18 cellular contexts compared by ENCODE assay signal in the genomic region with DNA sequence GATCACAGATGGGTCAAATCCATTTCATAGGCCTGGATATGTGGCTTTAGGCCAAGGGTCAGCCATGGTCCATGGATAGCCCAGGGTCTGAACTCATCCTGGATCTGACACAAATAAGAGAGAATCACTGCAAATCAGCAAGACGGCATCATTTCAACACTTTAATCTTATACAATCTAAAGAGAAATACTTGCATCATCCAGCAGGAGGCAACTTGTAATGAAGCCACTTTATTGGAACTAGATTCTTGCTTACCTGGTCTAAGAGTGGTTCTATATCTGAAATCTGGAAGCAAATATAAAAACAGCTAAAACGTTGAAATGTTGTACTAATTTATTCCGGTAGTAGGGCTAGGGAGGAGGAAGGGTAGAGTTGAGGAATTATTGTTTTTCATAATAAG.
A peak's percentile ranks its signal among the peaks of the same experiment; 100 is the strongest.
DNase-seq lines count a peak whose midpoint lies in the region; ATAC-seq, FAIRE-seq and TF ChIP-seq lines count a peak whose summit lies in the region.
"Had no signal": no experiment of that assay in that cellular context is flagged by ENCODE, and none has a peak within 500 bp of the region (broad histone marks: within the 10 kb centered on the region; RNA-seq: fewer than 3 reads in every experiment).

No MANE protein-coding gene starts in this region.

- ATAC-seq in DND-41 (ENCODE audit: insufficient read depth, low read depth) (no peak), HG03135 (IDR thresholded peaks at IDR 0.05; ENCODE audit: unreplicated experiment) (no peak)
- ATAC-seq: HCT116, K562 had no signal

- H3K27ac Mint-ChIP-seq in chondrocyte (ENCODE audit: unreplicated experiment) (no peak overlapping the region), mesothelial cell of epicardium (no peak overlapping the region)
- H3K27ac Mint-ChIP-seq: B cell; CD4-positive, alpha-beta T cell; T-helper 1 cell treated with Interleukin-12 subunit alpha and Interleukin-12 subunit beta and Interleukin-4 antibody, amounts not matched to agents 30 μg/mL and 1 μg/mL, for 36 hours had no signal

- H3K4me3 Mint-ChIP-seq in chondrocyte (ENCODE audit: unreplicated experiment) (no peak overlapping the region), mesothelial cell of epicardium (no peak overlapping the region)
- H3K4me3 Mint-ChIP-seq: B cell; CD4-positive, alpha-beta T cell; T-helper 1 cell treated with Interleukin-12 subunit alpha and Interleukin-12 subunit beta and Interleukin-4 antibody, amounts not matched to agents 30 μg/mL and 1 μg/mL, for 36 hours had no signal

- H3K27me3 Mint-ChIP-seq in chondrocyte (ENCODE audit: low read depth) (peaks cover 11% of the 10 kb centered on the region), mesothelial cell of epicardium (ENCODE audit: low read depth) (no peaks in the 10 kb centered on the region)
- H3K27me3 Mint-ChIP-seq: B cell; CD4-positive, alpha-beta T cell had no signal

- H3K36me3 Mint-ChIP-seq in chondrocyte (ENCODE audit: low read depth) (no peaks in the 10 kb centered on the region), mesothelial cell of epicardium (no peaks in the 10 kb centered on the region)

- no peak for FAIRE-seq in HTR-8/SVneo (lab: Jason Lieb, UNC)
- FAIRE-seq: K562, RCC 7860 had no signal

- WGBS in transverse colon (ENCODE audit: low coverage in 1 of 2), 2 donors, result 89 to 93% methylated on average over 2 to 3 of the region's 3 CpGs

- H3K4me1 Mint-ChIP-seq in chondrocyte (ENCODE audit: low read depth), result no peaks in the 10 kb centered on the region
- peaks cover 10% of the 10 kb centered on the region for H3K4me1 Mint-ChIP-seq in mesothelial cell of epicardium
- H3K4me1 Mint-ChIP-seq: B cell had no signal

- in situ Hi-C loops in transverse colon (cut with MboI; ENCODE audit: low pct_ligation_motif_present in 1 of 4, low pct_unique_long_range_greater_than_20kb in 1 of 4, low sequenced_read_pairs in 3 of 4), result no loop called here

- no peak overlapping the region for H2AFZ ChIP-seq in DND-41 (ENCODE audit: low read depth, low read length)

- no peak overlapping the region for H3K9ac ChIP-seq in DND-41 (ENCODE audit: low read depth, low read length)

- no peak overlapping the region for H3K4me2 ChIP-seq in DND-41 (ENCODE audit: insufficient read depth, low read length)

- H3K27me3 ChIP-seq in DND-41 (ENCODE audit: insufficient read depth, low read length, poor library complexity), result no peaks in the 10 kb centered on the region
- H3K27me3 ChIP-seq in transverse colon, result no peaks in the 10 kb centered on the region

- H3K36me3 ChIP-seq in DND-41 (ENCODE audit: insufficient read depth, low read length) (no peaks in the 10 kb centered on the region), transverse colon (no peaks in the 10 kb centered on the region)

- TF ChIP-seq CTCF in DND-41 (IDR thresholded peaks at IDR 0.05; ENCODE audit: borderline replicate concordance, extremely low read depth, low read length, poor library complexity, severe bottlenecking), result peak; percentile 8
- TF ChIP-seq CTCF in chondrocyte (IDR thresholded peaks at IDR 0.05), result peak; percentile 28
- peak; percentile 32 for TF ChIP-seq CTCF in mesothelial cell of epicardium (IDR thresholded peaks at IDR 0.05; ENCODE audit: unreplicated experiment)
- no peak for TF ChIP-seq CTCF in transverse colon (IDR thresholded peaks at IDR 0.05)

- H3K4me1 ChIP-seq in DND-41 (ENCODE audit: insufficient read depth, low read length) (no peaks in the 10 kb centered on the region), transverse colon (no peaks in the 10 kb centered on the region)

- H3K4me3 ChIP-seq in DND-41 (ENCODE audit: low read depth in 1 of 2, low read length in 2 of 2), result no peak overlapping the region
- no peak overlapping the region for H3K4me3 ChIP-seq in transverse colon
- H3K4me3 ChIP-seq: K562 had no signal

- H3K27ac ChIP-seq in DND-41 (ENCODE audit: low read length) (no peak overlapping the region), transverse colon (no peak overlapping the region)

- no peaks in the 10 kb centered on the region for H3K79me2 ChIP-seq in DND-41 (ENCODE audit: insufficient read depth, low read length)

- DNase-seq in DND-41 (no peak), HT-29 (ENCODE audit: low spot score) (peak; percentile 29), chondrocyte (ENCODE audit: low spot score) (no peak), mesothelial cell of epicardium (ENCODE audit: low spot score in 2 of 2, unreplicated experiment in 2 of 2) (no peak), HTR-8/SVneo (ENCODE audit: insufficient read length, low spot score) (no peak), transverse colon (no peak)
- DNase-seq: Calu3; CD4-positive, alpha-beta T cell; NCI-H1436 treated with DMSO at 0.1 percent for 48 hours; NCI-H2029 treated with DMSO at 0.1 percent for 48 hours; NCI-H510A; SHP77 treated with DMSO at 0.1 percent for 48 hours had no signal

- intact Hi-C loops in transverse colon (cut with DNase I; ENCODE audit: low total_unique reads), result no loop called here

- no peaks in the 10 kb centered on the region for H3K9me3 ChIP-seq in DND-41 (ENCODE audit: insufficient read depth, low read length, severe bottlenecking)
- H3K9me3 ChIP-seq in transverse colon, result no peaks in the 10 kb centered on the region

- no peak for TF ChIP-seq EP300 in transverse colon (IDR thresholded peaks at IDR 0.05; ENCODE audit: low read depth)

- H3K9me3 Mint-ChIP-seq in chondrocyte (ENCODE audit: low read depth), result peaks cover 2% of the 10 kb centered on the region
- H3K9me3 Mint-ChIP-seq in mesothelial cell of epicardium, result peaks cover 9% of the 10 kb centered on the region

- TF ChIP-seq POLR2A in transverse colon (IDR thresholded peaks at IDR 0.05), result no peak

- H4K20me1 ChIP-seq in DND-41 (ENCODE audit: insufficient read depth, low read length), result no peaks in the 10 kb centered on the region

Comparison
In these comparisons a context has a peak if more than half of its experiments do, and no peak if none do; other contexts are left out.
1. CTCF ChIP-seq: peak in DND-41 (single experiment), chondrocyte (single experiment) and mesothelial cell of epicardium (single experiment); none in transverse colon (0 of 5).